ENCODE assay signal across 23 cellular contexts in the genomic region with DNA sequence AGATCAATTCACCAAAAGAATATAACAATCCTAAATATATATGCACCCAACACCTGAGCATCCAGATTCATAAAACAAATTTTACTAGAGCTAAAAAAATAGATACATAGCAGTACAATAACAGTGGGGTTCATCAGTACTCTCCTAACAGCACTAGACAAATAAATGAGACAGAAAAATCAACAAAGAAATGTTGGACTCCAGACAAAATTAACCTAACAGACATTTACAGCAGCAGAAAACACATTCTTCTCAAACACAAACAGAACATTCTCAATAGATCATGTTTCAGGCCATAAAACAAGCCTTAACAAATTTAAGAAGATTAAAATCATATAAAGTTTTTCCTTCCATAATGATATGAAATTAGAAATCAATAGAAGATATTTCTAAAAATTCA.
"Had no signal": no experiment of that assay in that cellular context is flagged by ENCODE, and none has a peak within 500 bp of the region (broad histone marks: within the 10 kb centered on the region; RNA-seq: fewer than 3 reads in every experiment).

No MANE protein-coding gene starts in this region.

- H3K27ac ChIP-seq: adrenal gland, foreskin keratinocyte, heart left ventricle, left ventricle myocardium inferior, skin epidermis, suprapubic skin, tibial artery, upper lobe of right lung had no signal

- H3K27me3 Mint-ChIP-seq: activated naive CD8-positive, alpha-beta T cell treated with anti-CD3 and anti-CD28 coated beads for 36 hours; dendritic cell treated with granulocyte-macrophage colony-stimulating factor and Interleukin-4, amounts not matched to agents 40 ng/mL and 50 ng/mL, for 4 days; progenitor cell of endocrine pancreas; stimulated activated naive B cell treated with anti-CD40 and anti-IgM and Interleukin-4, amounts not matched to agents 10 μg/mL and 1 μg/mL and 100 μg/mL, for 72 hours had no signal

- H3K4me3 ChIP-seq: adrenal gland, heart left ventricle, left ventricle myocardium inferior, skin epidermis, suprapubic skin, tibial artery, upper lobe of right lung had no signal

- H3K36me3 ChIP-seq: adrenal gland, heart left ventricle, left ventricle myocardium inferior, suprapubic skin, tibial artery, upper lobe of right lung had no signal

- H3K4me1 Mint-ChIP-seq: activated naive CD8-positive, alpha-beta T cell treated with anti-CD3 and anti-CD28 coated beads for 36 hours; brain; endodermal cell; nephron; stimulated activated naive B cell treated with anti-CD40 and anti-IgM and Interleukin-4, amounts not matched to agents 10 μg/mL and 1 μg/mL and 100 μg/mL, for 72 hours had no signal

- H3K4me3 Mint-ChIP-seq: activated naive CD8-positive, alpha-beta T cell treated with anti-CD3 and anti-CD28 coated beads for 36 hours; brain; dendritic cell treated with granulocyte-macrophage colony-stimulating factor and Interleukin-4, amounts not matched to agents 40 ng/mL and 50 ng/mL, for 4 days; endodermal cell; nephron; stimulated activated naive B cell treated with anti-CD40 and anti-IgM and Interleukin-4, amounts not matched to agents 10 μg/mL and 1 μg/mL and 100 μg/mL, for 72 hours had no signal

- DNase-seq: activated CD4-positive, alpha-beta T cell treated with anti-CD3 and anti-CD28 coated beads for 4 hours; activated CD4-positive, alpha-beta T cell treated with anti-CD3 and anti-CD28 coated beads, Interleukin-2, amount 50 U/mL, for 4 hours; activated effector memory CD4-positive, alpha-beta T cell treated with Interleukin-2 at 50 U/mL for 16 hours; activated naive CD4-positive, alpha-beta T cell treated with Interleukin-2 at 50 U/mL for 16 hours; activated naive CD8-positive, alpha-beta T cell treated with anti-CD3 and anti-CD28 coated beads for 36 hours; adrenal gland; aorta; endodermal cell; foreskin keratinocyte; heart left ventricle; hypothalamus; left ventricle myocardium inferior; stimulated activated naive B cell treated with anti-CD40 and anti-IgM and Interleukin-4, amounts not matched to agents 10 μg/mL and 1 μg/mL and 100 μg/mL, for 72 hours; tibial artery; upper lobe of right lung had no signal

- H3K4me1 ChIP-seq: adrenal gland, foreskin keratinocyte, heart left ventricle, left ventricle myocardium inferior, suprapubic skin, tibial artery, upper lobe of right lung had no signal

- H3K36me3 Mint-ChIP-seq: activated naive CD8-positive, alpha-beta T cell treated with anti-CD3 and anti-CD28 coated beads for 36 hours had no signal

- H3K27ac Mint-ChIP-seq: activated naive CD8-positive, alpha-beta T cell treated with anti-CD3 and anti-CD28 coated beads for 36 hours; brain; dendritic cell treated with granulocyte-macrophage colony-stimulating factor and Interleukin-4, amounts not matched to agents 40 ng/mL and 50 ng/mL, for 4 days; endodermal cell; nephron; progenitor cell of endocrine pancreas; stimulated activated naive B cell treated with anti-CD40 and anti-IgM and Interleukin-4, amounts not matched to agents 10 μg/mL and 1 μg/mL and 100 μg/mL, for 72 hours had no signal

- ATAC-seq: esophagus mucosa; foreskin keratinocyte; heart left ventricle; sciatic nerve; stimulated activated naive B cell treated with anti-CD40 and anti-IgM and Interleukin-4, amounts not matched to agents 10 μg/mL and 1 μg/mL and 100 μg/mL, for 72 hours; upper lobe of right lung had no signal

- H3K27me3 ChIP-seq: adrenal gland, foreskin keratinocyte, heart left ventricle, suprapubic skin, tibial artery, upper lobe of right lung had no signal
